In genomic region chr5:141547488-141547887, GRCh38 we compare ENCODE assay signal across 20 cellular contexts. TPM values are rescaled to one million over a fixed set of nuclear protein-coding genes. Genes with fewer than 3 reads are reported as not detected.
DNase-seq lines count a peak whose midpoint lies in the region; ATAC-seq and TF ChIP-seq lines count a peak whose summit lies in the region.
"Had no signal": no experiment of that assay in that cellular context is flagged by ENCODE, and none has a peak within 500 bp of the region (broad histone marks: within the 10 kb centered on the region; RNA-seq: fewer than 3 reads in every experiment).

No MANE protein-coding gene starts in this region.

- TF ChIP-seq CTCF in epithelial cell of esophagus (IDR thresholded peaks at IDR 0.05; ENCODE audit: insufficient read depth, low read depth, low read length, missing control alignments) = no peak

- no peak for ATAC-seq in natural killer cell treated with Interleukin-12 subunit alpha and Interleukin-12 subunit beta and Interleukin-15 and Interleukin-18, amount 100 ng/mL, for 72 hours

- peaks cover 3% of the 10 kb centered on the region for H3K9me3 Mint-ChIP-seq in natural killer cell treated with Interleukin-12 subunit alpha and Interleukin-12 subunit beta and Interleukin-15 and Interleukin-18, amount 100 ng/mL, for 72 hours

- H3K4me1 Mint-ChIP-seq in natural killer cell treated with Interleukin-12 subunit alpha and Interleukin-12 subunit beta and Interleukin-15 and Interleukin-18, amount 100 ng/mL, for 72 hours (ENCODE audit: low read depth in 2 of 2) = peaks cover 22 to 35% of the 10 kb centered on the region in 2 donors
- H3K4me1 Mint-ChIP-seq: neural crest cell had no signal

- peak; percentile 5 for DNase-seq in NCI-H82 (lab: John Stamatoyannopoulos, UW)
- no peak for DNase-seq in NCI-H82 treated with DMSO at 0.1 percent for 48 hours (lab: John Stamatoyannopoulos, UW; ENCODE audit: unreplicated experiment)
- DNase-seq in RKO (ENCODE audit: low spot score) = peak; percentile 47
- peak; percentile 50 for DNase-seq in epithelial cell of esophagus (ENCODE audit: low read depth)
- no peak for DNase-seq in natural killer cell treated with Interleukin-12 subunit alpha and Interleukin-12 subunit beta and Interleukin-15 and Interleukin-18, amount 100 ng/mL, for 72 hours (ENCODE audit: low spot score)
- no peak for DNase-seq in NCI-H510A treated with DMSO at 0.1 percent for 48 hours (lab: John Stamatoyannopoulos, UW)
- DNase-seq in T-helper 9 cell = no peak
- no peak for DNase-seq in kidney tubule cell (ENCODE audit: low spot score)
- DNase-seq: activated naive CD4-positive, alpha-beta T cell treated with anti-CD3 and anti-CD28 coated beads, Interleukin-2, amount 50 U/mL, for 16 hours; activated T-cell treated with anti-CD3 and anti-CD28 coated beads for 4 hours; EL; glutamatergic neuron; H9; Kasumi-1; NK-92 treated with Interleukin-12 subunit alpha and Interleukin-12 subunit beta, amount 100 ng/mL, for 24 hours; stimulated activated naive CD4-positive, alpha-beta T cell treated with Interleukin-2 at 50 U/mL for 16 hours; trophoblast cell had no signal

- H3K4me3 ChIP-seq in epithelial cell of esophagus (ENCODE audit: low read length) = no peak overlapping the region

- H3K36me3 Mint-ChIP-seq in natural killer cell treated with Interleukin-12 subunit alpha and Interleukin-12 subunit beta and Interleukin-15 and Interleukin-18, amount 100 ng/mL, for 72 hours = peaks cover 19% of the 10 kb centered on the region

- no peak overlapping the region for H3K4me3 Mint-ChIP-seq in natural killer cell treated with Interleukin-12 subunit alpha and Interleukin-12 subunit beta and Interleukin-15 and Interleukin-18, amount 100 ng/mL, for 72 hours
- H3K4me3 Mint-ChIP-seq: H9, memory B cell, neural crest cell had no signal

- H3K27ac Mint-ChIP-seq in natural killer cell treated with Interleukin-12 subunit alpha and Interleukin-12 subunit beta and Interleukin-15 and Interleukin-18, amount 100 ng/mL, for 72 hours = peak overlapping the region; percentile 11 to 34
- H3K27ac Mint-ChIP-seq: H9, memory B cell had no signal

- no peaks in the 10 kb centered on the region for H3K27me3 Mint-ChIP-seq in natural killer cell treated with Interleukin-12 subunit alpha and Interleukin-12 subunit beta and Interleukin-15 and Interleukin-18, amount 100 ng/mL, for 72 hours
- H3K27me3 Mint-ChIP-seq: CD4-positive, CD25-positive, alpha-beta regulatory T cell; memory B cell had no signal

RNA-seq across cellular contexts. Expression of gene PCDHGC5, which starts 58.6 kb away (rescaled TPM):
- under 1 TPM in 1 of 2 donors, not detected in 1; 0.17 TPM for total RNA-seq in natural killer cell treated with Interleukin-12 subunit alpha and Interleukin-12 subunit beta and Interleukin-15 and Interleukin-18, amount 100 ng/mL, for 72 hours
- total RNA-seq: CD4-positive, CD25-positive, alpha-beta regulatory T cell had no signal

Comparison
In these comparisons a context has a peak if more than half of its experiments do, and no peak if none do; other contexts are left out.
1. DNase-seq: peak in NCI-H82 (single experiment), RKO (single experiment) and epithelial cell of esophagus (single experiment); none in NCI-H82 treated with DMSO at 0.1 percent for 48 hours (single experiment), natural killer cell treated with Interleukin-12 subunit alpha and Interleukin-12 subunit beta and Interleukin-15 and Interleukin-18, amount 100 ng/mL, for 72 hours (single experiment), NCI-H510A treated with DMSO at 0.1 percent for 48 hours (single experiment), T-helper 9 cell (single experiment) and kidney tubule cell (single experiment).